13 cellular contexts compared by ENCODE assay signal in genomic region chr4:140719022-140719421, GRCh38. TPM values are rescaled to one million over a fixed set of nuclear protein-coding genes. Genes with fewer than 3 reads are reported as not detected.
A peak's percentile ranks its signal among the peaks of the same experiment; 100 is the strongest.
DNase-seq lines count a peak whose midpoint lies in the region; ATAC-seq and TF ChIP-seq lines count a peak whose summit lies in the region.
"Had no signal": no experiment of that assay in that cellular context is flagged by ENCODE, and none has a peak within 500 bp of the region (broad histone marks: within the 10 kb centered on the region; RNA-seq: fewer than 3 reads in every experiment).

No MANE protein-coding gene starts in this region.

- peaks cover 39 to 69% of the 10 kb centered on the region in 2 donors for H3K4me1 Mint-ChIP-seq in stimulated activated naive B cell treated with anti-CD40 and anti-IgM and Interleukin-4, amounts not matched to agents 10 μg/mL and 1 μg/mL and 100 μg/mL, for 72 hours
- peaks cover 18% of the 10 kb centered on the region for H3K4me1 Mint-ChIP-seq in activated T-cell treated with anti-CD3 and anti-CD28 coated beads, Interleukin-2, amount 50 U/mL, for 24 hours (ENCODE audit: low read depth)
- no peaks in the 10 kb centered on the region for H3K4me1 Mint-ChIP-seq in activated T-helper 1 cell treated with anti-CD3 and anti-CD28 coated beads, Interleukin-12 subunit alpha, Interleukin-12 subunit beta, Interleukin-2, Interleukin-4 antibody, amounts not matched to agents 30 ng/mL and 10 ng/mL and 1 ng/mL, durations not matched to agents 14 hours and 24 hours and 36 hours (ENCODE audit: low read depth)

- POLR2A ChIA-PET in SK-N-SH (lab: Yijun Ruan, JAX): no interaction called here

- no peaks in the 10 kb centered on the region for H3K36me3 ChIP-seq in SK-N-SH (replicated peaks in 1 of 2; ENCODE audit: control insufficient read depth in 1 of 2, insufficient read depth in 2 of 2, low read length in 1 of 2)

- H3K9me2 ChIP-seq in SK-N-SH: no peaks in the 10 kb centered on the region

- no peak overlapping the region for H3K4me2 ChIP-seq in SK-N-SH

- TF ChIP-seq EP300 in SK-N-SH (IDR thresholded peaks at IDR 0.05; ENCODE audit: borderline replicate concordance in 1 of 2, low read depth in 1 of 2, low read length in 1 of 2): no peak

- no peak for TF ChIP-seq RAD21 in SK-N-SH (IDR thresholded peaks at IDR 0.05; ENCODE audit: low read length)

- H3K4me3 Mint-ChIP-seq in stimulated activated naive B cell treated with anti-CD40 and anti-IgM and Interleukin-4, amounts not matched to agents 10 μg/mL and 1 μg/mL and 100 μg/mL, for 72 hours: peak overlapping the region in 1 of 2 donors; percentile 30
- no peak overlapping the region for H3K4me3 Mint-ChIP-seq in activated T-cell treated with anti-CD3 and anti-CD28 coated beads, Interleukin-2, amount 50 U/mL, for 24 hours
- H3K4me3 Mint-ChIP-seq in activated T-helper 1 cell treated with anti-CD3 and anti-CD28 coated beads, Interleukin-12 subunit alpha, Interleukin-12 subunit beta, Interleukin-2, Interleukin-4 antibody, amounts not matched to agents 30 ng/mL and 10 ng/mL and 1 ng/mL, durations not matched to agents 14 hours and 24 hours and 36 hours: no peak overlapping the region
- H3K4me3 Mint-ChIP-seq: endodermal cell, nephron progenitor cell had no signal

- no peaks in the 10 kb centered on the region for H3K9me3 ChIP-seq in SK-N-SH

- intact Hi-C loops in activated T-helper 1 cell treated with anti-CD3 and anti-CD28 coated beads, Interleukin-12 subunit alpha, Interleukin-12 subunit beta, Interleukin-2, Interleukin-4 antibody, amounts not matched to agents 30 ng/mL and 10 ng/mL and 1 ng/mL, durations not matched to agents 14 hours and 24 hours and 36 hours (cut with micrococcal nuclease): no loop called here

- H3K27me3 ChIP-seq in SK-N-SH (ENCODE audit: insufficient read depth): no peaks in the 10 kb centered on the region

- ATAC-seq in stimulated activated naive B cell treated with anti-CD40 and anti-IgM and Interleukin-4, amounts not matched to agents 10 μg/mL and 1 μg/mL and 100 μg/mL, for 72 hours (replicated peaks): peak in 1 of 2 donors; percentile 39
- ATAC-seq in GM21367 (IDR thresholded peaks at IDR 0.05; ENCODE audit: unreplicated experiment): no peak

- H3K9me3 Mint-ChIP-seq in stimulated activated naive B cell treated with anti-CD40 and anti-IgM and Interleukin-4, amounts not matched to agents 10 μg/mL and 1 μg/mL and 100 μg/mL, for 72 hours: no peaks in the 10 kb centered on the region
- no peaks in the 10 kb centered on the region for H3K9me3 Mint-ChIP-seq in activated T-cell treated with anti-CD3 and anti-CD28 coated beads, Interleukin-2, amount 50 U/mL, for 24 hours
- H3K9me3 Mint-ChIP-seq in activated T-helper 1 cell treated with anti-CD3 and anti-CD28 coated beads, Interleukin-12 subunit alpha, Interleukin-12 subunit beta, Interleukin-2, Interleukin-4 antibody, amounts not matched to agents 30 ng/mL and 10 ng/mL and 1 ng/mL, durations not matched to agents 14 hours and 24 hours and 36 hours: no peaks in the 10 kb centered on the region
- H3K9me3 Mint-ChIP-seq: endodermal cell, nephron progenitor cell had no signal

- CTCF ChIA-PET in SK-N-SH (lab: Yijun Ruan, JAX): no interaction called here

- H3K79me2 ChIP-seq in SK-N-SH (ENCODE audit: insufficient read depth): peaks cover 44% of the 10 kb centered on the region; the same call in 1 of the 2 replicates

- H3K27ac Mint-ChIP-seq in stimulated activated naive B cell treated with anti-CD40 and anti-IgM and Interleukin-4, amounts not matched to agents 10 μg/mL and 1 μg/mL and 100 μg/mL, for 72 hours: peak overlapping the region; percentile 0
- H3K27ac Mint-ChIP-seq in activated T-cell treated with anti-CD3 and anti-CD28 coated beads, Interleukin-2, amount 50 U/mL, for 24 hours: no peak overlapping the region
- no peak overlapping the region for H3K27ac Mint-ChIP-seq in activated T-helper 1 cell treated with anti-CD3 and anti-CD28 coated beads, Interleukin-12 subunit alpha, Interleukin-12 subunit beta, Interleukin-2, Interleukin-4 antibody, amounts not matched to agents 30 ng/mL and 10 ng/mL and 1 ng/mL, durations not matched to agents 14 hours and 24 hours and 36 hours
- H3K27ac Mint-ChIP-seq: endodermal cell, nephron progenitor cell had no signal

- H3K36me3 Mint-ChIP-seq in stimulated activated naive B cell treated with anti-CD40 and anti-IgM and Interleukin-4, amounts not matched to agents 10 μg/mL and 1 μg/mL and 100 μg/mL, for 72 hours: peaks cover 3 to 5% of the 10 kb centered on the region in 2 donors
- H3K36me3 Mint-ChIP-seq in activated T-cell treated with anti-CD3 and anti-CD28 coated beads, Interleukin-2, amount 50 U/mL, for 24 hours (ENCODE audit: low read depth): no peaks in the 10 kb centered on the region
- no peaks in the 10 kb centered on the region for H3K36me3 Mint-ChIP-seq in activated T-helper 1 cell treated with anti-CD3 and anti-CD28 coated beads, Interleukin-12 subunit alpha, Interleukin-12 subunit beta, Interleukin-2, Interleukin-4 antibody, amounts not matched to agents 30 ng/mL and 10 ng/mL and 1 ng/mL, durations not matched to agents 14 hours and 24 hours and 36 hours (ENCODE audit: low read depth)

- H3K4me3 ChIP-seq in SK-N-SH (ENCODE audit: low read depth in 2 of 2, low read length in 1 of 2) (no peak overlapping the region), fibroblast of mammary gland (ENCODE audit: control insufficient read depth, low read depth, low read length) (no peak overlapping the region)

- no peaks in the 10 kb centered on the region for H4K20me1 ChIP-seq in SK-N-SH (ENCODE audit: insufficient read depth)

- 77% methylated on average over 2 of the region's 2 CpGs for WGBS in SK-N-SH (ENCODE audit: low lambda C conversion rate)

- TF ChIP-seq CTCF in SK-N-SH (IDR thresholded peaks at IDR 0.05) (no peak), fibroblast of mammary gland (conservative IDR thresholded peaks at IDR 0.05; ENCODE audit: control insufficient read depth, insufficient read depth, low read depth, low read length) (no peak)

- peak; percentile 19 for DNase-seq in NOMO-1 treated with DMSO at 0.1 percent for 48 hours (lab: John Stamatoyannopoulos, UW; ENCODE audit: unreplicated experiment)
- DNase-seq in NOMO-1 (lab: John Stamatoyannopoulos, UW; ENCODE audit: unreplicated experiment in 2 of 2): no peak
- no peak for DNase-seq in SK-N-SH
- DNase-seq in fibroblast of mammary gland (ENCODE audit: low read depth): peak; percentile 78
- no peak for DNase-seq in stimulated activated naive B cell treated with anti-CD40 and anti-IgM and Interleukin-4, amounts not matched to agents 10 μg/mL and 1 μg/mL and 100 μg/mL, for 72 hours
- DNase-seq in activated T-cell treated with anti-CD3 and anti-CD28 coated beads, Interleukin-2, amount 50 U/mL, for 24 hours: no peak
- DNase-seq in activated T-helper 1 cell treated with anti-CD3 and anti-CD28 coated beads, Interleukin-12 subunit alpha, Interleukin-12 subunit beta, Interleukin-2, Interleukin-4 antibody, amounts not matched to agents 30 ng/mL and 10 ng/mL and 1 ng/mL, durations not matched to agents 14 hours and 24 hours and 36 hours (ENCODE audit: low spot score): no peak
- DNase-seq: 8988T; activated CD8-positive, alpha-beta memory T cell treated with anti-CD3 and anti-CD28 coated beads for 24 hours; endodermal cell; NCI-H1930; nephron progenitor cell had no signal

- H3K9ac ChIP-seq in SK-N-SH: no peak overlapping the region

- peaks cover 14% of the 10 kb centered on the region for H3F3A ChIP-seq in SK-N-SH (replicated peaks; ENCODE audit: insufficient read depth)

- no peaks in the 10 kb centered on the region for H3K27me3 Mint-ChIP-seq in stimulated activated naive B cell treated with anti-CD40 and anti-IgM and Interleukin-4, amounts not matched to agents 10 μg/mL and 1 μg/mL and 100 μg/mL, for 72 hours
- no peaks in the 10 kb centered on the region for H3K27me3 Mint-ChIP-seq in activated T-cell treated with anti-CD3 and anti-CD28 coated beads, Interleukin-2, amount 50 U/mL, for 24 hours
- no peaks in the 10 kb centered on the region for H3K27me3 Mint-ChIP-seq in activated T-helper 1 cell treated with anti-CD3 and anti-CD28 coated beads, Interleukin-12 subunit alpha, Interleukin-12 subunit beta, Interleukin-2, Interleukin-4 antibody, amounts not matched to agents 30 ng/mL and 10 ng/mL and 1 ng/mL, durations not matched to agents 14 hours and 24 hours and 36 hours (ENCODE audit: insufficient read depth)

- no peak overlapping the region for H2AFZ ChIP-seq in SK-N-SH (ENCODE audit: low read depth)

- H3K4me1 ChIP-seq in SK-N-SH (ENCODE audit: control insufficient read depth in 1 of 2, insufficient read depth in 2 of 2, low read depth in 1 of 2, low read length in 1 of 2): peaks cover 6 to 28% of the 10 kb centered on the region in 2 experiments

- H3K27ac ChIP-seq in SK-N-SH (ENCODE audit: low read depth in 2 of 2, low read length in 1 of 2): peak overlapping the region in 1 of 2 experiments; percentile 82; a peak in 2 of 4 replicates

TF ChIP-seq in SK-N-SH, 30 proteins besides CTCF, POLR2A, EP300 and RAD21:
- TF ChIP-seq, protein P1, sequence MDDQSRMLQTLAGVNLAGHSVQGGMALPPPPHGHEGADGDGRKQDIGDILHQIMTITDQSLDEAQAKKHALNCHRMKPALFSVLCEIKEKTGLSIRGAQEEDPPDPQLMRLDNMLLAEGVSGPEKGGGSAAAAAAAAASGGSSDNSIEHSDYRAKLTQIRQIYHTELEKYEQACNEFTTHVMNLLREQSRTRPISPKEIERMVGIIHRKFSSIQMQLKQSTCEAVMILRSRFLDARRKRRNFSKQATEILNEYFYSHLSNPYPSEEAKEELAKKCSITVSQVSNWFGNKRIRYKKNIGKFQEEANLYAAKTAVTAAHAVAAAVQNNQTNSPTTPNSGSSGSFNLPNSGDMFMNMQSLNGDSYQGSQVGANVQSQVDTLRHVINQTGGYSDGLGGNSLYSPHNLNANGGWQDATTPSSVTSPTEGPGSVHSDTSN (IDR thresholded peaks at IDR 0.05): peak; percentile 12; the same call in 1 of the 2 replicates
- TF ChIP-seq TCF12 (IDR thresholded peaks at IDR 0.05) (peak; percentile 38; the same call in 1 of the 2 replicates), FOSL2 (IDR thresholded peaks at IDR 0.05; ENCODE audit: borderline replicate concordance, low read depth) (0 out of 2 replicates have a peak, but pooled peaks have one; percentile 7)
- TF ChIP-seq, protein P2, sequence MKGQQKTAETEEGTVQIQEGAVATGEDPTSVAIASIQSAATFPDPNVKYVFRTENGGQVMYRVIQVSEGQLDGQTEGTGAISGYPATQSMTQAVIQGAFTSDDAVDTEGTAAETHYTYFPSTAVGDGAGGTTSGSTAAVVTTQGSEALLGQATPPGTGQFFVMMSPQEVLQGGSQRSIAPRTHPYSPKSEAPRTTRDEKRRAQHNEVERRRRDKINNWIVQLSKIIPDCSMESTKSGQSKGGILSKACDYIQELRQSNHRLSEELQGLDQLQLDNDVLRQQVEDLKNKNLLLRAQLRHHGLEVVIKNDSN (IDR thresholded peaks at IDR 0.05; ENCODE audit: borderline replicate concordance, low read depth): no peak

RNA-seq across cellular contexts. Expression of gene TBC1D9, which starts 37.2 kb away (rescaled TPM):
- 13.5 and 16.1 TPM in 2 replicates for polyA plus RNA-seq in SK-N-SH (2012; rRNA removed)
- 13.1 and 14.6 TPM in 2 replicates for polyA plus RNA-seq in SK-N-SH (2012; cell fraction: cytosol; rRNA removed)
- 9.7 and 12.3 TPM in 2 replicates for polyA plus RNA-seq in SK-N-SH (2012; cell fraction: nucleus; rRNA removed)
- total RNA-seq in activated T-helper 1 cell treated with anti-CD3 and anti-CD28 coated beads, Interleukin-12 subunit alpha, Interleukin-12 subunit beta, Interleukin-2, Interleukin-4 antibody, amounts not matched to agents 30 ng/mL and 10 ng/mL and 1 ng/mL, durations not matched to agents 14 hours and 24 hours and 36 hours: 0.29 TPM in 1 of 2 replicates, not detected in the other

Comparison
In these comparisons a context has a peak if more than half of its experiments do, and no peak if none do; other contexts are left out.
1. DNase-seq: peak in NOMO-1 treated with DMSO at 0.1 percent for 48 hours (single experiment) and fibroblast of mammary gland (single experiment); none in NOMO-1 (0 of 2), SK-N-SH (single experiment), stimulated activated naive B cell treated with anti-CD40 and anti-IgM and Interleukin-4, amounts not matched to agents 10 μg/mL and 1 μg/mL and 100 μg/mL, for 72 hours (single experiment), activated T-cell treated with anti-CD3 and anti-CD28 coated beads, Interleukin-2, amount 50 U/mL, for 24 hours (single experiment) and activated T-helper 1 cell treated with anti-CD3 and anti-CD28 coated beads, Interleukin-12 subunit alpha, Interleukin-12 subunit beta, Interleukin-2, Interleukin-4 antibody, amounts not matched to agents 30 ng/mL and 10 ng/mL and 1 ng/mL, durations not matched to agents 14 hours and 24 hours and 36 hours (single experiment).